9 cellular contexts compared by ENCODE assay signal in the genomic region with DNA sequence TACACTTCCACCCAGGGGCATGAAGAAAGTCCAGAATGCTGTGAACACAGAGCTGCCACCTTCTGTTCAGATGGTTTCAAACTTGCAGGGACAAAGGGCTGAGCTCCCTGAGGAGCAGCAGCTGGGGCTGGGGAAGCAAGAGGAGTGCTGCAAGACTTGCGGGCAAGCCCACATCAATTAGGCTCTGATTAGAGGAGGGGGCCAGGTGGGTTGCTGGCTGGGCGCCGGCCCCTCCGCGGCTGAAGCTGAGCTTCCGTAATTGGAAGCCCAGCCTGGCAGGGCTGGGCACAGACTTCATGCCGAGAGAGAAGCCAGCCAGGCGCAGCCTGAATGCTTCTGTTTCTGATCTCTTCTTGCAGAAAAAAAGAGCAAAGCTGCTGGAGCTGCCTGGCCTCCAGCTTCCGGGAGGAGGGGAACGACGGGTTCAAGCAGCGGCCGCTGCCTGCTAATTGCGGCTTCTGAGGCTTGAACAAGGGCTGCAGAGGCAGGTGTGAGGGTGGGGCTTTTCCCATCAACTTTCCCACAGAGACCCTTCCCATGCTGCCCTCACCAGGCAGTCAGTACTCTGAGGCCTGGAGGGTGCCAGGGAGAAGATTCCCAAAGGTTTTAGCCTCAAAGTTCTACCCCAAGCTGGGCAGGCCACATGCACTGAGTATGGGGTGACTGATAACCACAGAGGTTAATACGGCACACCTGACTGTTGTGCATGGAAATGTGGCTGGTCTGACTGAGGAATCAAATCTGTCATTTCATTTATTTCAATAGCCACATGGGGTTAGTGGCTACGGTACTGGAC.
DNase-seq lines count a peak whose midpoint lies in the region; ATAC-seq and TF ChIP-seq lines count a peak whose summit lies in the region.
"Had no signal": no experiment of that assay in that cellular context is flagged by ENCODE, and none has a peak within 500 bp of the region (broad histone marks: within the 10 kb centered on the region; RNA-seq: fewer than 3 reads in every experiment).

No MANE protein-coding gene starts in this region.

- no peaks in the 10 kb centered on the region for H4K20me1 ChIP-seq in IMR-90 (ENCODE audit: insufficient read depth, low read length)
- no peaks in the 10 kb centered on the region for H4K20me1 ChIP-seq in PC-3 (ENCODE audit: low read length)

- intact Hi-C loops in IMR-90 (cut with micrococcal nuclease) = no loop called here
- intact Hi-C loops in PC-3 (cut with micrococcal nuclease) = no loop called here
- intact Hi-C loops in transverse colon (cut with DNase I; ENCODE audit: low total_unique reads) = no loop called here

- ATAC-seq in IMR-90 (ENCODE audit: low read depth) (0 out of 2 replicates have a peak, but pooled peaks have one; percentile 18), PC-3 (peak; percentile 68), GM21360 (IDR thresholded peaks at IDR 0.05; ENCODE audit: unreplicated experiment) (no peak), HG03457 (IDR thresholded peaks at IDR 0.05; ENCODE audit: unreplicated experiment) (no peak)
- ATAC-seq in stimulated activated memory B cell treated with anti-CD40 and anti-IgM and Interleukin-4, amounts not matched to agents 10 μg/mL and 1 μg/mL and 100 μg/mL, for 72 hours = no peak
- no peak for ATAC-seq in activated naive CD4-positive, alpha-beta T cell treated with anti-CD3 and anti-CD28 coated beads, Interleukin-2, amount 50 U/mL, for 72 hours

- H3K56ac ChIP-seq in IMR-90 (ENCODE audit: extremely low read depth, insufficient read depth, low read length) = no peak overlapping the region

- no peaks in the 10 kb centered on the region for H3K36me3 ChIP-seq in IMR-90 (ENCODE audit: control insufficient read depth, insufficient read depth, low read length)
- no peaks in the 10 kb centered on the region for H3K36me3 ChIP-seq in PC-3 (ENCODE audit: low read depth, low read length)
- H3K36me3 ChIP-seq in transverse colon = no peaks in the 10 kb centered on the region
- H3K36me3 ChIP-seq: right atrium auricular region had no signal

- no peak overlapping the region for H3K14ac ChIP-seq in IMR-90 (replicated peaks; ENCODE audit: low read depth, low read length)

- no peaks in the 10 kb centered on the region for H3K9me2 ChIP-seq in PC-3 (replicated peaks; ENCODE audit: low read length)

- no peak overlapping the region for H2BK120ac ChIP-seq in IMR-90 (ENCODE audit: low read depth, low read length)

- TF ChIP-seq POLR2A in IMR-90 (IDR thresholded peaks at IDR 0.05; ENCODE audit: low read depth, low read length) = no peak
- no peak for TF ChIP-seq POLR2A in transverse colon (IDR thresholded peaks at IDR 0.05)

- no peaks in the 10 kb centered on the region for H3K79me2 ChIP-seq in PC-3 (ENCODE audit: low read length)

- no peak overlapping the region for H4K5ac ChIP-seq in IMR-90 (ENCODE audit: low read depth, low read length)

- H3K4me3 Mint-ChIP-seq in stimulated activated memory B cell treated with anti-CD40 and anti-IgM and Interleukin-4, amounts not matched to agents 10 μg/mL and 1 μg/mL and 100 μg/mL, for 72 hours = peak overlapping the region; percentile 3

- no peak overlapping the region for H2BK15ac ChIP-seq in IMR-90 (ENCODE audit: low read depth, low read length)

- H2BK20ac ChIP-seq in IMR-90 (ENCODE audit: low read depth, low read length) = no peak overlapping the region

- H3K27ac Mint-ChIP-seq in stimulated activated memory B cell treated with anti-CD40 and anti-IgM and Interleukin-4, amounts not matched to agents 10 μg/mL and 1 μg/mL and 100 μg/mL, for 72 hours = no peak overlapping the region
- H3K27ac Mint-ChIP-seq in activated naive CD4-positive, alpha-beta T cell treated with anti-CD3 and anti-CD28 coated beads, Interleukin-2, amount 50 U/mL, for 72 hours = no peak overlapping the region

- dilution Hi-C loops in IMR-90 (cut with HindIII; ENCODE audit: low sequenced_read_pairs, unreplicated experiment) = no loop called here

- H3K18ac ChIP-seq in IMR-90 (ENCODE audit: low read depth, low read length) = no peak overlapping the region

- BruUV-seq in IMR-90 (replicated peaks; lab: Mats Ljungman, UMichigan) (no TSS peak), PC-3 (replicated peaks; lab: Mats Ljungman, UMichigan) (no TSS peak)

- no peaks in the 10 kb centered on the region for H3F3A ChIP-seq in PC-3 (ENCODE audit: low read length, unreplicated experiment)

- no peaks in the 10 kb centered on the region for H3K79me1 ChIP-seq in IMR-90 (ENCODE audit: low read depth in 1 of 2, low read length in 2 of 2)

- H3K36me3 Mint-ChIP-seq in stimulated activated memory B cell treated with anti-CD40 and anti-IgM and Interleukin-4, amounts not matched to agents 10 μg/mL and 1 μg/mL and 100 μg/mL, for 72 hours = no peaks in the 10 kb centered on the region
- no peaks in the 10 kb centered on the region for H3K36me3 Mint-ChIP-seq in activated naive CD4-positive, alpha-beta T cell treated with anti-CD3 and anti-CD28 coated beads, Interleukin-2, amount 50 U/mL, for 72 hours

- H3K23ac ChIP-seq in IMR-90 (ENCODE audit: low read depth, low read length) = no peak overlapping the region

- no peak for TF ChIP-seq CTCF in IMR-90 (conservative IDR thresholded peaks at IDR 0.05; ENCODE audit: low read depth, low read length)
- TF ChIP-seq CTCF in PC-3 (conservative IDR thresholded peaks at IDR 0.05; ENCODE audit: low read depth, low read length) = peak; percentile 40; the same call in 1 of the 2 replicates
- TF ChIP-seq CTCF in transverse colon (IDR thresholded peaks at IDR 0.05) = no peak

- no peak for TF ChIP-seq EP300 in transverse colon (IDR thresholded peaks at IDR 0.05; ENCODE audit: low read depth)

- H3K27me3 Mint-ChIP-seq in stimulated activated memory B cell treated with anti-CD40 and anti-IgM and Interleukin-4, amounts not matched to agents 10 μg/mL and 1 μg/mL and 100 μg/mL, for 72 hours = peaks cover 41% of the 10 kb centered on the region

- TF ChIP-seq RAD21 in IMR-90 (IDR thresholded peaks at IDR 0.05; ENCODE audit: low read length) = no peak

- H2AK9ac ChIP-seq in IMR-90 (replicated peaks; ENCODE audit: low read depth, low read length, poor library complexity) = no peak overlapping the region

- H3K9ac ChIP-seq in IMR-90 (ENCODE audit: low read depth, low read length) (no peak overlapping the region), PC-3 (ENCODE audit: low read length) (no peak overlapping the region)

- H2AFZ ChIP-seq in IMR-90 (replicated peaks; ENCODE audit: low read length, poor library complexity) = no peak overlapping the region
- H2AFZ ChIP-seq in PC-3 (ENCODE audit: low read length) = peak overlapping the region; percentile 72

- peaks cover 11% of the 10 kb centered on the region for H3K4me1 Mint-ChIP-seq in stimulated activated memory B cell treated with anti-CD40 and anti-IgM and Interleukin-4, amounts not matched to agents 10 μg/mL and 1 μg/mL and 100 μg/mL, for 72 hours

- in situ Hi-C loops in IMR-90 (cut with MboI; ENCODE audit: low sequenced_read_pairs) = no loop called here
- in situ Hi-C loops in transverse colon (cut with MboI; ENCODE audit: low pct_ligation_motif_present in 1 of 4, low pct_unique_long_range_greater_than_20kb in 1 of 4, low sequenced_read_pairs in 3 of 4) = loop anchor here in 1 of 4 donors (25.0 kb wide), 1 partner anchor 207 kb away; no protein-coding TSS in a partner anchor

- H4K91ac ChIP-seq in IMR-90 (ENCODE audit: insufficient read depth, low read depth, low read length) = no peak overlapping the region

- H2AK5ac ChIP-seq in IMR-90 (ENCODE audit: low read depth, low read length) = no peak overlapping the region

- H3K27ac ChIP-seq in IMR-90 (ENCODE audit: insufficient read depth, low read length) = no peak overlapping the region
- H3K27ac ChIP-seq in PC-3 (ENCODE audit: low read length) = no peak overlapping the region
- H3K27ac ChIP-seq in transverse colon = peak overlapping the region in 1 of 4 donors; percentile 6
- H3K27ac ChIP-seq: right atrium auricular region had no signal

- H3K4me3 ChIP-seq in IMR-90 (ENCODE audit: insufficient read depth, low read depth, low read length) = no peak overlapping the region
- H3K4me3 ChIP-seq in PC-3 (ENCODE audit: low read length) = no peak overlapping the region; the same call in 1 of the 2 replicates
- no peak overlapping the region for H3K4me3 ChIP-seq in transverse colon
- H3K4me3 ChIP-seq: right atrium auricular region had no signal

- no peak for DNase-seq in IMR-90
- DNase-seq in PC-3 = peak; percentile 32
- peak; percentile 1 for DNase-seq in fibroblast of peridontal ligament (ENCODE audit: extremely low read depth)
- no peak for DNase-seq in transverse colon
- DNase-seq in activated naive CD4-positive, alpha-beta T cell treated with anti-CD3 and anti-CD28 coated beads, Interleukin-2, amount 50 U/mL, for 72 hours (ENCODE audit: low spot score in 2 of 2) = no peak

- H4K8ac ChIP-seq in IMR-90 (ENCODE audit: low read depth in 2 of 2, low read length in 2 of 2) = no peak overlapping the region

- CTCF ChIA-PET in IMR-90 (lab: Yijun Ruan, JAX) = no interaction called here
- CTCF ChIA-PET in PC-3 (lab: Charles Lee) = interaction anchor here (0.6 to 0.7 kb wide), 2 partner anchors 21 to 68 kb away, joined by 3 read pairs; no protein-coding TSS in a partner anchor

- POLR2A ChIA-PET in IMR-90 (lab: Charles Lee; ENCODE audit: unreplicated experiment) = no interaction called here
- POLR2A ChIA-PET in PC-3 (lab: Charles Lee; ENCODE audit: unreplicated experiment) = no interaction called here

- no peak overlapping the region for H2BK5ac ChIP-seq in IMR-90 (ENCODE audit: low read depth, low read length, poor library complexity, severe bottlenecking)

- H3K4me2 ChIP-seq in IMR-90 (ENCODE audit: low read depth, low read length) = no peak overlapping the region
- H3K4me2 ChIP-seq in PC-3 (ENCODE audit: low read length) = peak overlapping the region; percentile 53

- H3K4me1 ChIP-seq in IMR-90 (ENCODE audit: control insufficient read depth, insufficient read depth, low read length) = no peaks in the 10 kb centered on the region
- peaks cover 8% of the 10 kb centered on the region; the same call in 1 of the 2 replicates for H3K4me1 ChIP-seq in PC-3 (ENCODE audit: insufficient read depth, low read length)
- H3K4me1 ChIP-seq in transverse colon = peaks cover 0 to 8% (median 5%) of the 10 kb centered on the region in 4 donors

- H3K27me3 ChIP-seq in IMR-90 (ENCODE audit: control insufficient read depth, insufficient read depth, low read length) (peaks cover 48% of the 10 kb centered on the region), PC-3 (ENCODE audit: low read length) (peaks cover 12% of the 10 kb centered on the region), transverse colon (no peaks in the 10 kb centered on the region)
- H3K27me3 ChIP-seq: right atrium auricular region had no signal

- 6% methylated on average over 7 of the region's 16 CpGs; no CpG with 5 or more reads in 1 of the 2 experiments for WGBS in IMR-90 (ENCODE audit: extremely low coverage in 2 of 2, insufficient read length in 1 of 2), 2 experiments
- 19% methylated on average over 16 of the region's 16 CpGs; no CpG with 5 or more reads in 1 of the 2 donors for WGBS in transverse colon (ENCODE audit: low coverage in 1 of 2), 2 donors

- no peak overlapping the region for H3K4ac ChIP-seq in IMR-90 (ENCODE audit: low read depth, low read length)

- H3K9me3 Mint-ChIP-seq in stimulated activated memory B cell treated with anti-CD40 and anti-IgM and Interleukin-4, amounts not matched to agents 10 μg/mL and 1 μg/mL and 100 μg/mL, for 72 hours = no peaks in the 10 kb centered on the region
- H3K9me3 Mint-ChIP-seq in activated naive CD4-positive, alpha-beta T cell treated with anti-CD3 and anti-CD28 coated beads, Interleukin-2, amount 50 U/mL, for 72 hours = no peaks in the 10 kb centered on the region

- H3K9me1 ChIP-seq in IMR-90 (ENCODE audit: insufficient read depth, low read length) = no peaks in the 10 kb centered on the region

- H3K9me3 ChIP-seq in IMR-90 (ENCODE audit: control insufficient read depth, insufficient read depth, low read length) = no peaks in the 10 kb centered on the region
- H3K9me3 ChIP-seq in PC-3 (ENCODE audit: low read length) = no peaks in the 10 kb centered on the region
- H3K9me3 ChIP-seq in transverse colon = no peaks in the 10 kb centered on the region
- H3K9me3 ChIP-seq: right atrium auricular region had no signal

Comparison
In these comparisons a context has a peak if more than half of its experiments do, and no peak if none do; other contexts are left out.
1. ATAC-seq: peak in IMR-90 (single experiment) and PC-3 (single experiment); none in stimulated activated memory B cell treated with anti-CD40 and anti-IgM and Interleukin-4, amounts not matched to agents 10 μg/mL and 1 μg/mL and 100 μg/mL, for 72 hours (single experiment), GM21360 (single experiment), activated naive CD4-positive, alpha-beta T cell treated with anti-CD3 and anti-CD28 coated beads, Interleukin-2, amount 50 U/mL, for 72 hours (0 of 2) and HG03457 (single experiment).
2. DNase-seq: peak in PC-3 (single experiment) and fibroblast of peridontal ligament (single experiment); none in IMR-90 (single experiment), transverse colon (single experiment) and activated naive CD4-positive, alpha-beta T cell treated with anti-CD3 and anti-CD28 coated beads, Interleukin-2, amount 50 U/mL, for 72 hours (0 of 2).